Comparison of ENCODE assay signal across 38 cellular contexts in genomic region chr3:29804044-29804443, GRCh38.
"Had no signal": no experiment of that assay in that cellular context is flagged by ENCODE, and none has a peak within 500 bp of the region (broad histone marks: within the 10 kb centered on the region; RNA-seq: fewer than 3 reads in every experiment).

No MANE protein-coding gene starts in this region.

- H3K4me3 ChIP-seq: adrenal gland, ascending aorta, body of pancreas, breast epithelium, cardiac muscle cell had no signal

- H3K9me3 ChIP-seq: adrenal gland, ascending aorta, body of pancreas, breast epithelium had no signal

- FAIRE-seq: astrocyte, bronchial epithelial cell had no signal

- DNase-seq: activated effector memory CD4-positive, alpha-beta T cell treated with Interleukin-2 at 50 U/mL for 16 hours; activated gamma-delta T cell; activated gamma-delta T cell treated with Interleukin-2 at 50 U/mL for 16 hours; activated naive CD4-positive, alpha-beta T cell; activated naive CD4-positive, alpha-beta T cell treated with anti-CD3 and anti-CD28 coated beads for 36 hours; activated naive CD4-positive, alpha-beta T cell treated with anti-CD3 and anti-CD28 coated beads, Interleukin-2, amount 10 ng/mL, durations not matched to agents 7 days and 5 days; activated naive CD4-positive, alpha-beta T cell treated with anti-CD3 and anti-CD28 coated beads, Interleukin-2, amount 50 U/mL, for 16 hours; activated naive CD4-positive, alpha-beta T cell treated with Interleukin-2 at 50 U/mL for 16 hours; activated naive CD8-positive, alpha-beta T cell treated with anti-CD3 and anti-CD28 coated beads for 36 hours; activated naive CD8-positive, alpha-beta T cell treated with anti-CD3 and anti-CD28 coated beads, Interleukin-2, amount 10 ng/mL, durations not matched to agents 7 days and 5 days; activated naive CD8-positive, alpha-beta T cell treated with anti-CD3 and anti-CD28 coated beads, Interleukin-2, amount 50 U/mL, for 24 hours; activated T-cell treated with anti-CD3 and anti-CD28 coated beads, Interleukin-2, amount 50 U/mL, for 1 hour; activated T-cell treated with anti-CD3 and anti-CD28 coated beads, Interleukin-2, amount 50 U/mL, for 24 hours; activated T-cell treated with anti-CD3 and anti-CD28 coated beads, Interleukin-2, amount 50 U/mL, for 4 hours; activated T-cell treated with anti-CD3 and anti-CD28 coated beads, Interleukin-2, amount 50 U/mL, for 48 hours; activated T-cell treated with anti-CD3 and anti-CD28 coated beads, Interleukin-2, amount 50 U/mL, for 72 hours; adrenal gland; amniotic stem cell; amygdala; anterior cingulate cortex; aorta; body of pancreas; caudate nucleus; central memory CD4-positive, alpha-beta T cell; cerebellar nuclear complex had no signal

- H3K27me3 Mint-ChIP-seq: activated naive CD4-positive, alpha-beta T cell treated with anti-CD3 and anti-CD28 coated beads, Interleukin-2, amount 10 ng/mL, durations not matched to agents 7 days and 5 days; activated naive CD8-positive, alpha-beta T cell treated with anti-CD3 and anti-CD28 coated beads, Interleukin-2, amount 50 U/mL, for 24 hours; activated T-cell treated with anti-CD3 and anti-CD28 coated beads, Interleukin-2, amount 50 U/mL, for 24 hours; brain; central memory CD8-positive, alpha-beta T cell had no signal

- H3K4me1 Mint-ChIP-seq: activated naive CD4-positive, alpha-beta T cell treated with anti-CD3 and anti-CD28 coated beads, Interleukin-2, amount 10 ng/mL, durations not matched to agents 7 days and 5 days; activated naive CD4-positive, alpha-beta T cell treated with anti-CD3 and anti-CD28 coated beads, Interleukin-2, amount 50 U/mL, for 24 hours; activated naive CD8-positive, alpha-beta T cell treated with anti-CD3 and anti-CD28 coated beads for 36 hours; activated naive CD8-positive, alpha-beta T cell treated with anti-CD3 and anti-CD28 coated beads, Interleukin-2, amount 10 ng/mL, durations not matched to agents 7 days and 5 days; activated naive CD8-positive, alpha-beta T cell treated with anti-CD3 and anti-CD28 coated beads, Interleukin-2, amount 50 U/mL, for 24 hours; activated T-helper 17 cell treated with anti-CD3 and anti-CD28 coated beads, Interleukin-2, amount 50 U/mL, for 72 hours; central memory CD8-positive, alpha-beta T cell had no signal

- H3K4me3 Mint-ChIP-seq: activated naive CD4-positive, alpha-beta T cell treated with anti-CD3 and anti-CD28 coated beads for 36 hours; activated naive CD4-positive, alpha-beta T cell treated with anti-CD3 and anti-CD28 coated beads, Interleukin-2, amount 10 ng/mL, durations not matched to agents 7 days and 5 days; activated naive CD4-positive, alpha-beta T cell treated with anti-CD3 and anti-CD28 coated beads, Interleukin-2, amount 50 U/mL, for 24 hours; activated naive CD8-positive, alpha-beta T cell; activated naive CD8-positive, alpha-beta T cell treated with anti-CD3 and anti-CD28 coated beads for 36 hours; activated naive CD8-positive, alpha-beta T cell treated with anti-CD3 and anti-CD28 coated beads, Interleukin-2, amount 10 ng/mL, durations not matched to agents 7 days and 5 days; activated naive CD8-positive, alpha-beta T cell treated with anti-CD3 and anti-CD28 coated beads, Interleukin-2, amount 50 U/mL, for 24 hours; activated T-cell treated with anti-CD3 and anti-CD28 coated beads, Interleukin-2, amount 50 U/mL, for 24 hours; activated T-cell treated with anti-CD3 and anti-CD28 coated beads, Interleukin-2, amount 50 U/mL, for 4 hours; activated T-cell treated with anti-CD3 and anti-CD28 coated beads, Interleukin-2, amount 50 U/mL, for 72 hours; activated T-helper 1 cell treated with anti-CD3 and anti-CD28 coated beads, Interleukin-12 subunit alpha, Interleukin-12 subunit beta, Interleukin-2, Interleukin-4 antibody, amounts not matched to agents 30 ng/mL and 10 ng/mL and 1 ng/mL, durations not matched to agents 14 hours and 24 hours and 36 hours; activated T-helper 17 cell treated with anti-CD3 and anti-CD28 coated beads, Interleukin-2, amount 50 U/mL, for 72 hours; brain; central memory CD8-positive, alpha-beta T cell had no signal

- H3K27ac Mint-ChIP-seq: activated naive CD4-positive, alpha-beta T cell treated with anti-CD3 and anti-CD28 coated beads for 36 hours; activated naive CD4-positive, alpha-beta T cell treated with anti-CD3 and anti-CD28 coated beads, Interleukin-2, amount 10 ng/mL, durations not matched to agents 7 days and 5 days; activated naive CD4-positive, alpha-beta T cell treated with anti-CD3 and anti-CD28 coated beads, Interleukin-2, amount 50 U/mL, for 24 hours; activated naive CD4-positive, alpha-beta T cell treated with anti-CD3 and anti-CD28 coated beads, Interleukin-2, amount 50 U/mL, for 72 hours; activated naive CD8-positive, alpha-beta T cell; activated naive CD8-positive, alpha-beta T cell treated with anti-CD3 and anti-CD28 coated beads for 36 hours; activated naive CD8-positive, alpha-beta T cell treated with anti-CD3 and anti-CD28 coated beads, Interleukin-2, amount 10 ng/mL, durations not matched to agents 7 days and 5 days; activated naive CD8-positive, alpha-beta T cell treated with anti-CD3 and anti-CD28 coated beads, Interleukin-2, amount 50 U/mL, for 24 hours; activated T-cell treated with anti-CD3 and anti-CD28 coated beads, Interleukin-2, amount 50 U/mL, for 24 hours; activated T-cell treated with anti-CD3 and anti-CD28 coated beads, Interleukin-2, amount 50 U/mL, for 72 hours; activated T-helper 1 cell treated with anti-CD3 and anti-CD28 coated beads, Interleukin-12 subunit alpha, Interleukin-12 subunit beta, Interleukin-2, Interleukin-4 antibody, amounts not matched to agents 30 ng/mL and 10 ng/mL and 1 ng/mL, durations not matched to agents 14 hours and 24 hours and 36 hours; activated T-helper 17 cell treated with anti-CD3 and anti-CD28 coated beads, Interleukin-2, amount 50 U/mL, for 72 hours; activated T-helper 2 cell treated with anti-CD3 and anti-CD28 coated beads, Interferon-gamma antibody, Interleukin-2, Interleukin-4, amounts not matched to agents 10 μg/mL and 5 μg/mL and 100 μg/mL, durations not matched to agents 14 hours and 24 hours and 36 hours; brain had no signal

- H3K36me3 Mint-ChIP-seq: activated naive CD4-positive, alpha-beta T cell treated with anti-CD3 and anti-CD28 coated beads, Interleukin-2, amount 10 ng/mL, durations not matched to agents 7 days and 5 days; activated naive CD4-positive, alpha-beta T cell treated with anti-CD3 and anti-CD28 coated beads, Interleukin-2, amount 50 U/mL, for 24 hours; activated naive CD4-positive, alpha-beta T cell treated with anti-CD3 and anti-CD28 coated beads, Interleukin-2, amount 50 U/mL, for 72 hours; activated naive CD8-positive, alpha-beta T cell; activated naive CD8-positive, alpha-beta T cell treated with anti-CD3 and anti-CD28 coated beads for 36 hours; activated naive CD8-positive, alpha-beta T cell treated with anti-CD3 and anti-CD28 coated beads, Interleukin-2, amount 10 ng/mL, durations not matched to agents 7 days and 5 days; brain had no signal

- H3K4me1 ChIP-seq: adrenal gland, body of pancreas, breast epithelium had no signal

- H3K9me3 Mint-ChIP-seq: activated naive CD4-positive, alpha-beta T cell treated with anti-CD3 and anti-CD28 coated beads for 36 hours; activated naive CD4-positive, alpha-beta T cell treated with anti-CD3 and anti-CD28 coated beads, Interleukin-2, amount 10 ng/mL, durations not matched to agents 7 days and 5 days; activated naive CD4-positive, alpha-beta T cell treated with anti-CD3 and anti-CD28 coated beads, Interleukin-2, amount 50 U/mL, for 24 hours; activated naive CD4-positive, alpha-beta T cell treated with anti-CD3 and anti-CD28 coated beads, Interleukin-2, amount 50 U/mL, for 72 hours; activated naive CD8-positive, alpha-beta T cell treated with anti-CD3 and anti-CD28 coated beads for 36 hours; activated naive CD8-positive, alpha-beta T cell treated with anti-CD3 and anti-CD28 coated beads, Interleukin-2, amount 10 ng/mL, durations not matched to agents 7 days and 5 days; activated naive CD8-positive, alpha-beta T cell treated with anti-CD3 and anti-CD28 coated beads, Interleukin-2, amount 50 U/mL, for 24 hours; activated T-cell treated with anti-CD3 and anti-CD28 coated beads, Interleukin-2, amount 50 U/mL, for 24 hours; activated T-cell treated with anti-CD3 and anti-CD28 coated beads, Interleukin-2, amount 50 U/mL, for 4 hours; activated T-cell treated with anti-CD3 and anti-CD28 coated beads, Interleukin-2, amount 50 U/mL, for 72 hours; activated T-helper 1 cell treated with anti-CD3 and anti-CD28 coated beads, Interleukin-12 subunit alpha, Interleukin-12 subunit beta, Interleukin-2, Interleukin-4 antibody, amounts not matched to agents 30 ng/mL and 10 ng/mL and 1 ng/mL, durations not matched to agents 14 hours and 24 hours and 36 hours; activated T-helper 17 cell treated with anti-CD3 and anti-CD28 coated beads, Interleukin-2, amount 50 U/mL, for 72 hours; activated T-helper 2 cell treated with anti-CD3 and anti-CD28 coated beads, Interferon-gamma antibody, Interleukin-2, Interleukin-4, amounts not matched to agents 10 μg/mL and 5 μg/mL and 100 μg/mL, durations not matched to agents 14 hours and 24 hours and 36 hours; brain; central memory CD8-positive, alpha-beta T cell had no signal

- ATAC-seq: activated naive CD4-positive, alpha-beta T cell treated with anti-CD3 and anti-CD28 coated beads, Interleukin-2, amount 50 U/mL, for 72 hours; activated naive CD8-positive, alpha-beta T cell treated with anti-CD3 and anti-CD28 coated beads, Interleukin-2, amount 50 U/mL, for 24 hours; activated T-cell treated with anti-CD3 and anti-CD28 coated beads, Interleukin-2, amount 50 U/mL, for 4 hours; activated T-cell treated with anti-CD3 and anti-CD28 coated beads, Interleukin-2, amount 50 U/mL, for 72 hours; activated T-helper 17 cell treated with anti-CD3 and anti-CD28 coated beads, Interleukin-2, amount 50 U/mL, for 72 hours; body of pancreas had no signal

- H3K36me3 ChIP-seq: adrenal gland, ascending aorta, breast epithelium, cardiac muscle cell had no signal

- H3K27ac ChIP-seq: adrenal gland, ascending aorta, body of pancreas, breast epithelium, cardiac muscle cell had no signal

- H3K27me3 ChIP-seq: adrenal gland, ascending aorta, body of pancreas, breast epithelium, cardiac muscle cell had no signal
